ENCODE assay signal across 1 cellular context in genomic region chr20:47622118-47622665, GRCh38.
TF ChIP-seq lines count a peak whose summit lies in the region.

No MANE protein-coding gene starts in this region.

TF ChIP-seq in IMR-90, 13 proteins besides CTCF, POLR2A, EP300 and RAD21 (continued from another document):
- TF ChIP-seq USF2 (IDR thresholded peaks at IDR 0.05; ENCODE audit: low read depth, low read length) (no peak), BHLHE40 (IDR thresholded peaks at IDR 0.05; ENCODE audit: low read depth, low read length) (no peak), RCOR1 (IDR thresholded peaks at IDR 0.05; ENCODE audit: insufficient replicate concordance, low read length) (no peak), SMC3 (IDR thresholded peaks at IDR 0.05; ENCODE audit: low read depth, low read length) (no peak), NFE2L2 (IDR thresholded peaks at IDR 0.05; ENCODE audit: low read depth, low read length) (no peak), MAZ (IDR thresholded peaks at IDR 0.05; ENCODE audit: borderline replicate concordance, low read depth, low read length) (no peak), MXI1 (IDR thresholded peaks at IDR 0.05; ENCODE audit: borderline replicate concordance, low read depth, low read length) (no peak)
